ENCODE assay signal across 8 cellular contexts in the genomic region with DNA sequence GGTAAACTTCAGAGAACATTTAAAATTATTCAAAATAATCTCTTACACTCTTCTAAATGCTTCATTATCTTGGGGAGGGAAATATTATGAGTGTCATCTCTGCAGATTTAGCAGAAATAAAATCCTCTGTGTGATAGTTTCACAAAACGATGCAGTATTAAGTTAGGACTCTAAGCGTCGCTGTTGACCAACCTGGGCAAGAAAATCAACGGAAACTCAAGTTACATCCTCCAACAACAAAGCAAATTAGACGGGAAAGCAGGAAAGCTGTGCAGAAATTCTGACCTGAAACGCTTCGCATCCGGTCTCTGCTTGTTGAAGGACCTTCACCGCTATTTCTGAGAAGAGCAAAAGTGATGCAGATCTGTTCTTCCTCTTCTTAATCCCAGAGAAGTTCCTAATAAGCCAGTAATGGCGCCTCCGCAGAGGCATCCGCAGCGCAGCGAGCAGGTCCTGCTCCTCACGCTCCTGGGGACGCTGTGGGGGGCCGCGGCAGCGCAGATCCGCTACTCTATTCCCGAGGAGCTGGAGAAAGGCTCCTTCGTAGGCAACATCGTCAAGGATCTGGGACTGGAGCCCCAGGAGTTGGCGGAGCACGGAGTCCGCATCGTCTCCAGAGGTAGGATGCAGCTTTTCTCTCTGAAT. TPM values are rescaled to one million over a fixed set of nuclear protein-coding genes. Genes with fewer than 3 reads are reported as not detected.
DNase-seq lines count a peak whose midpoint lies in the region; ATAC-seq, FAIRE-seq and TF ChIP-seq lines count a peak whose summit lies in the region.

A gene (plus strand): TSS at position 219 of the 645 bp plus-strand sequence. CDS start 193 bp downstream, at position 412.

- no peak for FAIRE-seq in D721Med (lab: Jason Lieb, UNC)

- H3K9me3 ChIP-seq in ovary: peaks cover 5 to 51% of the 10 kb centered on the region in 2 donors
- peaks cover 54 to 100% (median 89%) of the 10 kb centered on the region in 4 donors for H3K9me3 ChIP-seq in stomach

- TF ChIP-seq EP300 in Ishikawa (IDR thresholded peaks at IDR 0.05; ENCODE audit: borderline replicate concordance) (no peak), ovary (IDR thresholded peaks at IDR 0.05) (no peak), stomach (IDR thresholded peaks at IDR 0.05) (no peak)

- ATAC-seq in HG02759 (IDR thresholded peaks at IDR 0.05; ENCODE audit: unreplicated experiment) (no peak), HG03354 (IDR thresholded peaks at IDR 0.05; ENCODE audit: poor library complexity, severe bottlenecking, unreplicated experiment) (no peak)

- TF ChIP-seq POLR2A in ovary (IDR thresholded peaks at IDR 0.05) (no peak), stomach (IDR thresholded peaks at IDR 0.05) (no peak)

- intact Hi-C loops in dorsolateral prefrontal cortex (cut with DNase I) (no loop called here), ovary (cut with DNase I) (no loop called here), stomach (cut with DNase I; ENCODE audit: low total_unique reads) (no loop called here)

- DNase-seq in D721Med (ENCODE audit: insufficient read length, low spot score) (no peak), dorsolateral prefrontal cortex (no peak), ovary (no peak), UCSD-AML1 (lab: John Stamatoyannopoulos, UW; ENCODE audit: unreplicated experiment) (no peak), stomach (no peak)

- H3K4me1 ChIP-seq in ovary (ENCODE audit: insufficient read depth) (no peaks in the 10 kb centered on the region), stomach (no peaks in the 10 kb centered on the region)

- peaks cover 0 to 3% (median 0%) of the 10 kb centered on the region in 45 donors for H3K27me3 ChIP-seq in dorsolateral prefrontal cortex
- H3K27me3 ChIP-seq in ovary: no peaks in the 10 kb centered on the region
- peaks cover 0 to 73% (median 22%) of the 10 kb centered on the region in 3 donors for H3K27me3 ChIP-seq in stomach

- H3K36me3 ChIP-seq in ovary (no peaks in the 10 kb centered on the region), stomach (peaks cover 0 to 11% (median 0%) of the 10 kb centered on the region in 4 donors)

- H3K4me3 ChIP-seq in dorsolateral prefrontal cortex (peak within 1 kb of the TSS in 42 of 59 donors; percentile 2 to 53 (median 28)), ovary (peak within 1 kb of the TSS; percentile 23), stomach (peak within 1 kb of the TSS in 2 of 4 donors; percentile 0 to 23)

- 11 to 16% (median 14%) methylated on average over 27 of the region's 27 CpGs for WGBS in ovary, 3 donors
- WGBS in stomach, 5 donors: 16 to 27% (median 21%) methylated on average over 17 to 27 of the region's 27 CpGs

- no peak within 1 kb of the TSS for H3K27ac ChIP-seq in dorsolateral prefrontal cortex
- H3K27ac ChIP-seq in ovary: no peak within 1 kb of the TSS
- H3K27ac ChIP-seq in stomach: no peak within 1 kb of the TSS

- peak; percentile 53 for TF ChIP-seq RAD21 in Ishikawa (IDR thresholded peaks at IDR 0.05; ENCODE audit: low read depth)

- TF ChIP-seq CTCF in D721Med (IDR thresholded peaks at IDR 0.05; ENCODE audit: insufficient read depth, missing control alignments) (peak; percentile 11), dorsolateral prefrontal cortex (IDR thresholded peaks at IDR 0.05 in 54 of 56, conservative IDR thresholded peaks at IDR 0.05 in 2 of 56; ENCODE audit: low read depth in 1 of 56, partially characterized antibody in 56 of 56) (peak in 29 of 56 donors; percentile 5 to 56 (median 28)), ovary (IDR thresholded peaks at IDR 0.05) (peak in 2 of 3 donors; percentile 20 to 28), stomach (IDR thresholded peaks at IDR 0.05) (no peak)

TF ChIP-seq in Ishikawa, 13 proteins besides CTCF, POLR2A, EP300 and RAD21:
- TF ChIP-seq, protein P1, sequence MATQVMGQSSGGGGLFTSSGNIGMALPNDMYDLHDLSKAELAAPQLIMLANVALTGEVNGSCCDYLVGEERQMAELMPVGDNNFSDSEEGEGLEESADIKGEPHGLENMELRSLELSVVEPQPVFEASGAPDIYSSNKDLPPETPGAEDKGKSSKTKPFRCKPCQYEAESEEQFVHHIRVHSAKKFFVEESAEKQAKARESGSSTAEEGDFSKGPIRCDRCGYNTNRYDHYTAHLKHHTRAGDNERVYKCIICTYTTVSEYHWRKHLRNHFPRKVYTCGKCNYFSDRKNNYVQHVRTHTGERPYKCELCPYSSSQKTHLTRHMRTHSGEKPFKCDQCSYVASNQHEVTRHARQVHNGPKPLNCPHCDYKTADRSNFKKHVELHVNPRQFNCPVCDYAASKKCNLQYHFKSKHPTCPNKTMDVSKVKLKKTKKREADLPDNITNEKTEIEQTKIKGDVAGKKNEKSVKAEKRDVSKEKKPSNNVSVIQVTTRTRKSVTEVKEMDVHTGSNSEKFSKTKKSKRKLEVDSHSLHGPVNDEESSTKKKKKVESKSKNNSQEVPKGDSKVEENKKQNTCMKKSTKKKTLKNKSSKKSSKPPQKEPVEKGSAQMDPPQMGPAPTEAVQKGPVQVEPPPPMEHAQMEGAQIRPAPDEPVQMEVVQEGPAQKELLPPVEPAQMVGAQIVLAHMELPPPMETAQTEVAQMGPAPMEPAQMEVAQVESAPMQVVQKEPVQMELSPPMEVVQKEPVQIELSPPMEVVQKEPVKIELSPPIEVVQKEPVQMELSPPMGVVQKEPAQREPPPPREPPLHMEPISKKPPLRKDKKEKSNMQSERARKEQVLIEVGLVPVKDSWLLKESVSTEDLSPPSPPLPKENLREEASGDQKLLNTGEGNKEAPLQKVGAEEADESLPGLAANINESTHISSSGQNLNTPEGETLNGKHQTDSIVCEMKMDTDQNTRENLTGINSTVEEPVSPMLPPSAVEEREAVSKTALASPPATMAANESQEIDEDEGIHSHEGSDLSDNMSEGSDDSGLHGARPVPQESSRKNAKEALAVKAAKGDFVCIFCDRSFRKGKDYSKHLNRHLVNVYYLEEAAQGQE (IDR thresholded peaks at IDR 0.05; ENCODE audit: low read depth): no peak
- TF ChIP-seq, protein P2, sequence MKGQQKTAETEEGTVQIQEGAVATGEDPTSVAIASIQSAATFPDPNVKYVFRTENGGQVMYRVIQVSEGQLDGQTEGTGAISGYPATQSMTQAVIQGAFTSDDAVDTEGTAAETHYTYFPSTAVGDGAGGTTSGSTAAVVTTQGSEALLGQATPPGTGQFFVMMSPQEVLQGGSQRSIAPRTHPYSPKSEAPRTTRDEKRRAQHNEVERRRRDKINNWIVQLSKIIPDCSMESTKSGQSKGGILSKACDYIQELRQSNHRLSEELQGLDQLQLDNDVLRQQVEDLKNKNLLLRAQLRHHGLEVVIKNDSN (IDR thresholded peaks at IDR 0.05): no peak
- TF ChIP-seq FOXM1 (IDR thresholded peaks at IDR 0.05; ENCODE audit: borderline replicate concordance, low read depth) (no peak), YY1 (IDR thresholded peaks at IDR 0.05; ENCODE audit: low read depth) (no peak), TCF12 (IDR thresholded peaks at IDR 0.05; ENCODE audit: low read depth) (no peak), ZBTB7A (IDR thresholded peaks at IDR 0.05; ENCODE audit: low read depth) (no peak), CEBPB (IDR thresholded peaks at IDR 0.05) (no peak), TEAD4 (IDR thresholded peaks at IDR 0.05) (no peak), CREB1 (IDR thresholded peaks at IDR 0.05; ENCODE audit: low read depth) (no peak), TAF1 (IDR thresholded peaks at IDR 0.05; ENCODE audit: low read depth) (no peak), NFIC (IDR thresholded peaks at IDR 0.05) (no peak), EGR1 (IDR thresholded peaks at IDR 0.05) (no peak)
- TF ChIP-seq, protein P3, sequence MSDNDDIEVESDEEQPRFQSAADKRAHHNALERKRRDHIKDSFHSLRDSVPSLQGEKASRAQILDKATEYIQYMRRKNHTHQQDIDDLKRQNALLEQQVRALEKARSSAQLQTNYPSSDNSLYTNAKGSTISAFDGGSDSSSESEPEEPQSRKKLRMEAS (IDR thresholded peaks at IDR 0.05): no peak

RNA-seq across cellular contexts. Expression of the gene that starts here (rescaled TPM):
- total RNA-seq in dorsolateral prefrontal cortex: 10 to 100 TPM in 56 of 120 experiments, 1 to 10 TPM in 64; 5.3 to 18.6 (median 9.7) TPM
- total RNA-seq in ovary: 10 to 100 TPM in 3 of 7 donors, 1 to 10 TPM in 4; 6.7 to 14.5 (median 8.7) TPM
- 1 to 10 TPM; 3.6 to 4.2 TPM for polyA plus RNA-seq in ovary
- 1 to 10 TPM in 3 of 5 donors, under 1 TPM in 2; 0.29 to 4.4 (median 1.8) TPM for total RNA-seq in stomach
- polyA plus RNA-seq in stomach: under 1 TPM in 2 of 3 donors, not detected in 1; 0.06 to 0.38 TPM

Comparison
In these comparisons a context has a peak if more than half of its experiments do, and no peak if none do; other contexts are left out.
1. CTCF ChIP-seq: peak in D721Med (single experiment), dorsolateral prefrontal cortex (29 of 56) and ovary (2 of 3); none in stomach (0 of 7).